ENCODE assay signal across 2 cellular contexts in genomic region chr4:147776600-147777175, GRCh38.
TF ChIP-seq lines count a peak whose summit lies in the region.

No MANE protein-coding gene starts in this region.

TF ChIP-seq in GM12891, 5 proteins besides CTCF, POLR2A, EP300 and RAD21 (continued from another document):
- TF ChIP-seq POLR2AphosphoS5 (IDR thresholded peaks at IDR 0.05; ENCODE audit: low read depth, low read length) = no peak
TF ChIP-seq in GM12891: peak in this region for 0.

TF ChIP-seq in H1, 55 proteins besides CTCF, POLR2A, EP300 and RAD21 (continued from another document):
- no peak for TF ChIP-seq GTF2F1 (IDR thresholded peaks at IDR 0.05; ENCODE audit: borderline replicate concordance, low read depth, low read length)
- no peak for TF ChIP-seq SAP30 (IDR thresholded peaks at IDR 0.05; ENCODE audit: insufficient read depth, insufficient replicate concordance, low read length)
- TF ChIP-seq NANOG (IDR thresholded peaks at IDR 0.05; ENCODE audit: insufficient read depth, low read depth, low read length, poor library complexity, severe bottlenecking) = no peak
- TF ChIP-seq JUN (IDR thresholded peaks at IDR 0.05; ENCODE audit: low read depth, low read length) = no peak
- no peak for TF ChIP-seq YY1 (IDR thresholded peaks at IDR 0.05; ENCODE audit: low read depth, low read length)
- no peak for TF ChIP-seq TAF7 (optimal IDR thresholded peaks at IDR 0.05; ENCODE audit: borderline replicate concordance, low read depth, low read length)
- TF ChIP-seq RNF2 (IDR thresholded peaks at IDR 0.05; ENCODE audit: borderline replicate concordance, low read depth, low read length, missing control alignments, poor library complexity, severe bottlenecking) = no peak
- TF ChIP-seq RBBP5 (IDR thresholded peaks at IDR 0.05; ENCODE audit: borderline replicate concordance, low read depth, low read length) = no peak
- no peak for TF ChIP-seq SIX5 (IDR thresholded peaks at IDR 0.05; ENCODE audit: low read depth, low read length)
- no peak for TF ChIP-seq SIN3A (conservative IDR thresholded peaks at IDR 0.05 in 1 of 2, IDR thresholded peaks at IDR 0.05 in 1 of 2; ENCODE audit: low read depth in 1 of 2, low read length in 2 of 2)
- TF ChIP-seq TAF1 (IDR thresholded peaks at IDR 0.05; ENCODE audit: low read depth, low read length) = no peak
TF ChIP-seq in H1: peak in this region for 0.
